ENCODE assay signal across 9 cellular contexts in the genomic region with DNA sequence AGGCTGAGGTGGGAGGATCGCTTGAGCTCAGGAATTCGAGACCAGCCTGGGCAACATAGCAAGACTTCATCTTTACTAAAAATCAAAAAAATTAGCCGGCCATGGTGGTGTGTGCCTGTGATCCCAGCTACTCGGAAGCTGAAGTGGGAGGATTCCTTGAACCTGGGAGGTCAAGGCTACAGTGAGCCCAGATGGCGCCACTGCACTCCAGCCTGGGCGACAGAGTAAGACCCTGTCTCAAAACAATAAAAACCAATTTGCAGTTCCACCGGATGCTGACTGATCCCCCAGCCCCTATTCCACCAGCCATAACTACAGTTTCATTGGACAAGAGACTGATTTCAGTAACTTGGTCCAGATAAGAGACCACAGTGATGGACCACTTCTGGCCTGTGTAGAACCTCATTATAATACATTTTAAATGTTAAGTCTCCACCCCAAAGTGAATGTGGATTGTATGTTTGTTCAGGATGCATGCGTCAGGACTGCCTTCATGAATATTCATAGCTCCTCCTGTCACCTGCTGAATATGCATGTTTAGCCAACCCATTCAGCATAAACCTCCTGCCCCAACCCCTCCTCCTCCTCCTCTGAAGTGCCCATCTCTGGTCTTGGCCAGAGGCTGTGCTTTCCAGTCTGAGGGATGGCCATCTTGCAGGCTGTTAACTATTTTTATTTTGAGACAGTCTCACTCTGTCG. TPM values are rescaled to one million over a fixed set of nuclear protein-coding genes. Genes with fewer than 3 reads are reported as not detected.
A peak's percentile ranks its signal among the peaks of the same experiment; 100 is the strongest.
DNase-seq lines count a peak whose midpoint lies in the region; ATAC-seq, FAIRE-seq and TF ChIP-seq lines count a peak whose summit lies in the region.
"Had no signal": no experiment of that assay in that cellular context is flagged by ENCODE, and none has a peak within 500 bp of the region (broad histone marks: within the 10 kb centered on the region; RNA-seq: fewer than 3 reads in every experiment).

No MANE protein-coding gene starts in this region.

- H4K20me1 ChIP-seq in astrocyte (ENCODE audit: insufficient read depth, low read length) = peaks cover 43% of the 10 kb centered on the region

- no peaks in the 10 kb centered on the region for H3K27me3 ChIP-seq in astrocyte (ENCODE audit: insufficient read depth, low read length)
- H3K27me3 ChIP-seq in spleen (replicated peaks in 1 of 7) = no peaks in the 10 kb centered on the region

- H3K9me3 ChIP-seq in astrocyte (ENCODE audit: insufficient read depth, low read depth, low read length) = no peaks in the 10 kb centered on the region
- H3K9me3 ChIP-seq in spleen = no peaks in the 10 kb centered on the region

- H3K9ac ChIP-seq in astrocyte (ENCODE audit: low read length) = no peak overlapping the region

- intact Hi-C loops in activated CD4-positive, alpha-beta T cell treated with anti-CD3 and anti-CD28 coated beads for 36 hours (cut with DNase I, micrococcal nuclease) = loop anchor here in 1 of 2 experiments (5.0 kb wide), 3 partner anchors 512 to 782 kb away; a partner anchor contains a TSS
- intact Hi-C loops in spleen (cut with DNase I; ENCODE audit: low total_unique reads) = no loop called here

- peak overlapping the region; percentile 98 for H3K27ac Mint-ChIP-seq in activated CD4-positive, alpha-beta T cell treated with anti-CD3 and anti-CD28 coated beads for 36 hours
- H3K27ac Mint-ChIP-seq in astrocyte (ENCODE audit: unreplicated experiment) = no peak overlapping the region

- H3K4me3 ChIP-seq in astrocyte (ENCODE audit: insufficient read depth, low read depth, low read length) (no peak overlapping the region), spleen (peak overlapping the region in 4 of 8 donors; percentile 78 to 87 (median 82))

- H3K27ac ChIP-seq in astrocyte (ENCODE audit: low read depth, low read length) (peak overlapping the region; percentile 5), spleen (peak overlapping the region in 7 of 8 donors; percentile 12 to 100 (median 99))

- no peak overlapping the region for H2AFZ ChIP-seq in astrocyte (ENCODE audit: low read depth, low read length)

- H3K4me1 ChIP-seq in astrocyte (ENCODE audit: insufficient read depth, low read length) = peaks cover 6% of the 10 kb centered on the region
- H3K4me1 ChIP-seq in spleen = peaks cover 48 to 90% (median 86%) of the 10 kb centered on the region in 6 donors

- H3K36me3 ChIP-seq in astrocyte (ENCODE audit: insufficient read depth, low read length) = peaks cover 2% of the 10 kb centered on the region
- peaks cover 0 to 45% (median 17%) of the 10 kb centered on the region in 6 donors for H3K36me3 ChIP-seq in spleen

- CTCF ChIA-PET in activated CD4-positive, alpha-beta T cell treated with anti-CD3 and anti-CD28 coated beads for 36 hours (lab: Charles Lee) = interaction anchor here (1.3 to 3.8 kb wide), 3 partner anchors 9 to 21 kb away, joined by 3 to 26 read pairs (median 6); no protein-coding TSS in a partner anchor

- 40 to 68% (median 64%) methylated on average over 9 of the region's 9 CpGs for WGBS in spleen, 5 donors

- POLR2A ChIA-PET in activated CD4-positive, alpha-beta T cell treated with anti-CD3 and anti-CD28 coated beads for 36 hours (lab: Charles Lee) = interaction anchor here (1.2 to 6.2 kb wide), 2 partner anchors 8 to 10 kb away, joined by 4 to 89 read pairs; a partner anchor contains a TSS

- peak overlapping the region; percentile 88 for H3K4me3 Mint-ChIP-seq in activated CD4-positive, alpha-beta T cell treated with anti-CD3 and anti-CD28 coated beads for 36 hours
- H3K4me3 Mint-ChIP-seq in astrocyte (ENCODE audit: unreplicated experiment) = peak overlapping the region; percentile 45

- no peak for ATAC-seq in activated CD4-positive, alpha-beta T cell treated with anti-CD3 and anti-CD28 coated beads for 36 hours

- no peak for TF ChIP-seq POLR2A in spleen (IDR thresholded peaks at IDR 0.05)

- no peaks in the 10 kb centered on the region for H3K9me3 Mint-ChIP-seq in activated CD4-positive, alpha-beta T cell treated with anti-CD3 and anti-CD28 coated beads for 36 hours (ENCODE audit: low read depth)
- no peaks in the 10 kb centered on the region for H3K9me3 Mint-ChIP-seq in astrocyte (ENCODE audit: unreplicated experiment)

- H3K27me3 Mint-ChIP-seq in activated CD4-positive, alpha-beta T cell treated with anti-CD3 and anti-CD28 coated beads for 36 hours = no peaks in the 10 kb centered on the region
- no peaks in the 10 kb centered on the region for H3K27me3 Mint-ChIP-seq in astrocyte (ENCODE audit: low read depth, unreplicated experiment)

- H3K4me1 Mint-ChIP-seq in activated CD4-positive, alpha-beta T cell treated with anti-CD3 and anti-CD28 coated beads for 36 hours = peaks cover 52% of the 10 kb centered on the region
- peaks cover 10% of the 10 kb centered on the region for H3K4me1 Mint-ChIP-seq in astrocyte (ENCODE audit: low read depth, unreplicated experiment)

- peaks cover 61% of the 10 kb centered on the region for H3K79me2 ChIP-seq in astrocyte (ENCODE audit: insufficient read depth, low read length)

- no peak for FAIRE-seq in astrocyte (lab: Jason Lieb, UNC)
- FAIRE-seq: TTC549 had no signal

- H3K36me3 Mint-ChIP-seq in activated CD4-positive, alpha-beta T cell treated with anti-CD3 and anti-CD28 coated beads for 36 hours (ENCODE audit: low read depth) = peaks cover 57% of the 10 kb centered on the region
- peaks cover 8% of the 10 kb centered on the region for H3K36me3 Mint-ChIP-seq in astrocyte (ENCODE audit: low read depth, unreplicated experiment)

- peak overlapping the region; percentile 3 for H3K4me2 ChIP-seq in astrocyte (ENCODE audit: low read length)

- no peak for DNase-seq in activated CD4-positive, alpha-beta T cell treated with anti-CD3 and anti-CD28 coated beads for 36 hours
- DNase-seq in activated CD4-positive, alpha-beta T cell treated with anti-CD3 and anti-CD28 coated beads for 4 hours = no peak
- DNase-seq in NCI-H2196 treated with DMSO at 0.1 percent for 48 hours (lab: John Stamatoyannopoulos, UW; ENCODE audit: unreplicated experiment) (peak; percentile 31), astrocyte (ENCODE audit: low read depth) (no peak), spleen (peak; percentile 38), T1000 (lab: John Stamatoyannopoulos, UW) (no peak), DMS153 (lab: John Stamatoyannopoulos, UW) (no peak)
- no peak for DNase-seq in NK-92 treated with Interleukin-12 subunit alpha and Interleukin-12 subunit beta, amount 100 ng/mL, for 24 hours (lab: John Stamatoyannopoulos, UW)

- no peak for TF ChIP-seq CTCF in astrocyte (IDR thresholded peaks at IDR 0.05; ENCODE audit: insufficient read depth, low read depth, low read length)
- no peak for TF ChIP-seq CTCF in spleen (IDR thresholded peaks at IDR 0.05 in 8 of 11, conservative IDR thresholded peaks at IDR 0.05 in 3 of 11)

RNA-seq across cellular contexts. Expression of a gene that starts 2.3 kb away (rescaled TPM):
- 100 to 1,000 TPM; 113 to 134 TPM for total RNA-seq in activated CD4-positive, alpha-beta T cell treated with anti-CD3 and anti-CD28 coated beads for 36 hours
- 44.5 and 45.1 TPM in 2 replicates for total RNA-seq in astrocyte
- total RNA-seq in spleen = 10 to 100 TPM; 29.0 to 52.0 (median 34.4) TPM
- 10 to 100 TPM; 24.0 to 41.9 (median 35.0) TPM for polyA plus RNA-seq in spleen

RNA-seq across cellular contexts. Expression of a gene that starts 6.7 kb away (rescaled TPM):
- 10 to 100 TPM; 13.7 to 14.6 TPM for total RNA-seq in activated CD4-positive, alpha-beta T cell treated with anti-CD3 and anti-CD28 coated beads for 36 hours
- total RNA-seq in astrocyte (26.8 and 29.3 TPM in 2 replicates), spleen (10 to 100 TPM; 24.2 to 51.0 (median 34.7) TPM)
- 10 to 100 TPM; 17.2 to 32.7 (median 21.9) TPM for polyA plus RNA-seq in spleen

RNA-seq across cellular contexts. Expression of a gene that starts 6.9 kb away (rescaled TPM):
- 100 to 1,000 TPM; 197 to 206 TPM for total RNA-seq in activated CD4-positive, alpha-beta T cell treated with anti-CD3 and anti-CD28 coated beads for 36 hours
- total RNA-seq in astrocyte = 10.2 and 15.0 TPM in 2 replicates
- 10 to 100 TPM; 33.3 to 84.4 (median 56.5) TPM for total RNA-seq in spleen
- 10 to 100 TPM; 49.7 to 56.6 (median 50.3) TPM for polyA plus RNA-seq in spleen

RNA-seq across cellular contexts. Expression of a gene that starts 30.3 kb away (rescaled TPM):
- total RNA-seq in activated CD4-positive, alpha-beta T cell treated with anti-CD3 and anti-CD28 coated beads for 36 hours = 1 to 10 TPM; 2.0 to 2.5 TPM
- 2.1 and 3.4 TPM in 2 replicates for total RNA-seq in astrocyte
- total RNA-seq in spleen = 1 to 10 TPM in 6 of 7 donors, under 1 TPM in 1; 0.60 to 4.3 (median 1.9) TPM
- 1 to 10 TPM; 1.2 to 2.7 (median 2.4) TPM for polyA plus RNA-seq in spleen

Comparison
In these comparisons a context has a peak if more than half of its experiments do, and no peak if none do; other contexts are left out.
1. DNase-seq: peak in NCI-H2196 treated with DMSO at 0.1 percent for 48 hours (single experiment) and spleen (single experiment); none in activated CD4-positive, alpha-beta T cell treated with anti-CD3 and anti-CD28 coated beads for 36 hours (single experiment), activated CD4-positive, alpha-beta T cell treated with anti-CD3 and anti-CD28 coated beads for 4 hours (0 of 2), astrocyte (single experiment), T1000 (single experiment), DMS153 (single experiment) and NK-92 treated with Interleukin-12 subunit alpha and Interleukin-12 subunit beta, amount 100 ng/mL, for 24 hours (single experiment).